In the genomic region with DNA sequence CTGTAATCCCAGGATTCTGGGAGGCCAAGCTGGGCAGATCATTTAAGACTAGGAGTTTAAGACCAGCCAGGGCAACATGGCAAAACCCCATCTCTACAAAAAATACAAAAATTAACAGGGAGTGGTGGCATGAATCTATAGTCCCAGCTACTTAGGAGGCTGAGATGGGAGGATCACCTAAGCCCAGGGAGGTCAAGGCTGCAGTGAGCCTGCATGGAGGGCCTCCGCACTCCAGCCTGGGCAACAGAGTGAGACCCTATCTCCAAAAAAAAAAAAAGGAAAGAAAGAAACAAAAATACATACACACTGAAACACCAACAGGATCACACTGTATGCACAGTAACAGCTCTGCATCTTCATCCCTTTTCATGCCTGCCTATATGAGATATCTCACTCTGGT, we compare ENCODE assay signal across 7 cellular contexts.
"Had no signal": no experiment of that assay in that cellular context is flagged by ENCODE, and none has a peak within 500 bp of the region (broad histone marks: within the 10 kb centered on the region; RNA-seq: fewer than 3 reads in every experiment).

No MANE protein-coding gene starts in this region.

- DNase-seq: GM23248, H9, HCEC 1CT, KBM-7 had no signal

- H3K4me3 ChIP-seq: GM23248 had no signal

- H3K4me1 Mint-ChIP-seq: H9 had no signal

- H3K4me3 Mint-ChIP-seq: H9 had no signal

- FAIRE-seq: H1, H54 had no signal

- H3K9me3 Mint-ChIP-seq: H9, IgD-negative memory B cell had no signal

- H3K27me3 Mint-ChIP-seq: IgD-negative memory B cell had no signal
